ENCODE assay signal across 8 cellular contexts in genomic region chrX:275476-275966, GRCh38. TPM values are rescaled to one million over a fixed set of nuclear protein-coding genes. Genes with fewer than 3 reads are reported as not detected.
A peak's percentile ranks its signal among the peaks of the same experiment; 100 is the strongest.
DNase-seq lines count a peak whose midpoint lies in the region; ATAC-seq and TF ChIP-seq lines count a peak whose summit lies in the region.

No MANE protein-coding gene starts in this region.

- H3K4me1 ChIP-seq in osteoblast (ENCODE audit: insufficient read depth, low read length), result peaks cover 8% of the 10 kb centered on the region

- peaks cover 6% of the 10 kb centered on the region for H3K36me3 Mint-ChIP-seq in effector memory CD8-positive, alpha-beta T cell (ENCODE audit: insufficient read depth)
- H3K36me3 Mint-ChIP-seq in activated T-helper 2 cell treated with anti-CD3 and anti-CD28 coated beads, Interferon-gamma antibody, Interleukin-2, Interleukin-4, amounts not matched to agents 10 μg/mL and 5 μg/mL and 100 μg/mL, durations not matched to agents 14 hours and 24 hours and 36 hours (ENCODE audit: low read depth), result no peaks in the 10 kb centered on the region

- H3K27me3 ChIP-seq in osteoblast (ENCODE audit: insufficient read depth, low read length), result no peaks in the 10 kb centered on the region

- peak overlapping the region; percentile 84 for H3K27ac ChIP-seq in osteoblast (ENCODE audit: low read depth, low read length)

- H3K27me3 Mint-ChIP-seq in effector memory CD8-positive, alpha-beta T cell, result no peaks in the 10 kb centered on the region
- no peaks in the 10 kb centered on the region for H3K27me3 Mint-ChIP-seq in activated T-helper 2 cell treated with anti-CD3 and anti-CD28 coated beads, Interferon-gamma antibody, Interleukin-2, Interleukin-4, amounts not matched to agents 10 μg/mL and 5 μg/mL and 100 μg/mL, durations not matched to agents 14 hours and 24 hours and 36 hours (ENCODE audit: low read depth)

- ATAC-seq in GM19023 (IDR thresholded peaks at IDR 0.05; ENCODE audit: unreplicated experiment), result peak; percentile 20
- ATAC-seq in HG03342 (IDR thresholded peaks at IDR 0.05; ENCODE audit: unreplicated experiment), result peak; percentile 11
- ATAC-seq in effector memory CD8-positive, alpha-beta T cell (replicated peaks), result peak; percentile 16

- intact Hi-C loops in activated T-helper 2 cell treated with anti-CD3 and anti-CD28 coated beads, Interferon-gamma antibody, Interleukin-2, Interleukin-4, amounts not matched to agents 10 μg/mL and 5 μg/mL and 100 μg/mL, durations not matched to agents 14 hours and 24 hours and 36 hours (cut with micrococcal nuclease), result no loop called here

- peaks cover 12% of the 10 kb centered on the region for H3K79me2 ChIP-seq in osteoblast (ENCODE audit: insufficient read depth, low read length)

- H3K9me3 ChIP-seq in osteoblast (ENCODE audit: low read depth, low read length), result no peaks in the 10 kb centered on the region

- peak overlapping the region; percentile 41 for H2AFZ ChIP-seq in osteoblast (ENCODE audit: low read length)

- peaks cover 2% of the 10 kb centered on the region for H4K20me1 ChIP-seq in osteoblast (ENCODE audit: insufficient read depth, low read length)

- in situ Hi-C loops in GM13976 (cut with MboI; ENCODE audit: low sequenced_read_pairs, unreplicated experiment), result no loop called here

- H3K4me3 Mint-ChIP-seq in effector memory CD8-positive, alpha-beta T cell, result peak overlapping the region; percentile 86
- H3K4me3 Mint-ChIP-seq in activated T-helper 2 cell treated with anti-CD3 and anti-CD28 coated beads, Interferon-gamma antibody, Interleukin-2, Interleukin-4, amounts not matched to agents 10 μg/mL and 5 μg/mL and 100 μg/mL, durations not matched to agents 14 hours and 24 hours and 36 hours (ENCODE audit: low read depth), result no peak overlapping the region

- no peak for DNase-seq in effector memory CD8-positive, alpha-beta T cell
- peak; percentile 73 for DNase-seq in osteoblast (ENCODE audit: insufficient read length, low spot score, missing footprints)
- no peak for DNase-seq in activated T-helper 2 cell treated with anti-CD3 and anti-CD28 coated beads, Interferon-gamma antibody, Interleukin-2, Interleukin-4, amounts not matched to agents 10 μg/mL and 5 μg/mL and 100 μg/mL, durations not matched to agents 14 hours and 24 hours and 36 hours (ENCODE audit: low spot score)
- DNase-seq in COLO668 (lab: John Stamatoyannopoulos, UW; ENCODE audit: unreplicated experiment), result no peak
- DNase-seq in GM13976 (ENCODE audit: low spot score), result no peak
- no peak for DNase-seq in nucleus accumbens (lab: John Stamatoyannopoulos, UW)

- peak overlapping the region in 1 of 2 donors; percentile 71 for H3K27ac Mint-ChIP-seq in effector memory CD8-positive, alpha-beta T cell
- H3K27ac Mint-ChIP-seq in activated T-helper 2 cell treated with anti-CD3 and anti-CD28 coated beads, Interferon-gamma antibody, Interleukin-2, Interleukin-4, amounts not matched to agents 10 μg/mL and 5 μg/mL and 100 μg/mL, durations not matched to agents 14 hours and 24 hours and 36 hours, result no peak overlapping the region

- H3K36me3 ChIP-seq in osteoblast (ENCODE audit: insufficient read depth, low read length), result no peaks in the 10 kb centered on the region

- no peak for TF ChIP-seq CTCF in osteoblast (IDR thresholded peaks at IDR 0.05; ENCODE audit: extremely low read depth, low read depth, low read length)
- no peak for TF ChIP-seq CTCF in GM13976 (IDR thresholded peaks at IDR 0.05; ENCODE audit: borderline replicate concordance, control extremely low read depth, extremely low read depth, insufficient read depth, missing control alignments)

- no peaks in the 10 kb centered on the region for H3K9me3 Mint-ChIP-seq in effector memory CD8-positive, alpha-beta T cell
- no peaks in the 10 kb centered on the region for H3K9me3 Mint-ChIP-seq in activated T-helper 2 cell treated with anti-CD3 and anti-CD28 coated beads, Interferon-gamma antibody, Interleukin-2, Interleukin-4, amounts not matched to agents 10 μg/mL and 5 μg/mL and 100 μg/mL, durations not matched to agents 14 hours and 24 hours and 36 hours

- H3K4me1 Mint-ChIP-seq in effector memory CD8-positive, alpha-beta T cell (ENCODE audit: low read depth in 2 of 2), result peaks cover 7% of the 10 kb centered on the region in 2 donors
- H3K4me1 Mint-ChIP-seq in activated T-helper 2 cell treated with anti-CD3 and anti-CD28 coated beads, Interferon-gamma antibody, Interleukin-2, Interleukin-4, amounts not matched to agents 10 μg/mL and 5 μg/mL and 100 μg/mL, durations not matched to agents 14 hours and 24 hours and 36 hours (ENCODE audit: low read depth), result peaks cover 5% of the 10 kb centered on the region

- peak overlapping the region; percentile 88 for H3K4me3 ChIP-seq in osteoblast (ENCODE audit: insufficient read depth, low read length)

- peak overlapping the region; percentile 92 for H3K4me2 ChIP-seq in osteoblast (ENCODE audit: insufficient read depth, low read length)

RNA-seq across cellular contexts. Expression of gene PLCXD1, which starts 5.7 kb away (rescaled TPM):
- 3.3 and 4.1 TPM in 2 replicates for total RNA-seq in osteoblast
- total RNA-seq in activated T-helper 2 cell treated with anti-CD3 and anti-CD28 coated beads, Interferon-gamma antibody, Interleukin-2, Interleukin-4, amounts not matched to agents 10 μg/mL and 5 μg/mL and 100 μg/mL, durations not matched to agents 14 hours and 24 hours and 36 hours, result 58.8 and 60.0 TPM in 2 replicates

RNA-seq across cellular contexts. Expression of gene GTPBP6, which starts 43.1 kb away (rescaled TPM):
- total RNA-seq in osteoblast, result 34.2 and 34.4 TPM in 2 replicates
- total RNA-seq in activated T-helper 2 cell treated with anti-CD3 and anti-CD28 coated beads, Interferon-gamma antibody, Interleukin-2, Interleukin-4, amounts not matched to agents 10 μg/mL and 5 μg/mL and 100 μg/mL, durations not matched to agents 14 hours and 24 hours and 36 hours, result 65.5 and 67.0 TPM in 2 replicates

Comparison
In these comparisons a context has a peak if more than half of its experiments do, and no peak if none do; other contexts are left out.
1. RNA of gene PLCXD1, which starts 5.7 kb away (total RNA-seq): 58.8 to 60.0 TPM in activated T-helper 2 cell treated with anti-CD3 and anti-CD28 coated beads, Interferon-gamma antibody, Interleukin-2, Interleukin-4, amounts not matched to agents 10 μg/mL and 5 μg/mL and 100 μg/mL, durations not matched to agents 14 hours and 24 hours and 36 hours; 3.3 to 4.1 TPM in osteoblast; every median in the first group is over 10 times any median in the second.
2. Peak in every context shown above with its lines, with median percentiles within 50 percentile points of each other: ATAC-seq.